17 cellular contexts compared by ENCODE assay signal in the genomic region with DNA sequence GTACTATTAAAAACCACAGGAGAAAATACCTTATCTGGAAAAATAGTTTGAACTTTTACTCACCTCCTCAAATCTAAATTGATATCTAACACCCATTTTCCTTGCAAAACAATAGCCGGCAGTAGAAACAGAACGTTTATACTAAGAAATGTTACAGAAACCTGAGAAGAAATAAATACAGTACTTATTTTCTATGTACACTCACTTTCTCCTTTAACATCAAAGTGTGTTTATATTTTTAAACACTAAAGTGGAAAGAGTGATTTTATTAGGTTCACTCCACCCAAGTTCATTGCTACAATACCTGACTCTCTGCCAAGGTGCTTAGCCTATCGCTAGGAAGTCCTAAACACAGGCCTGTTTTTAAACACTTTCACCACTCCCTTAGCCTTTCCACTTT.
"Had no signal": no experiment of that assay in that cellular context is flagged by ENCODE, and none has a peak within 500 bp of the region (broad histone marks: within the 10 kb centered on the region; RNA-seq: fewer than 3 reads in every experiment).

No MANE protein-coding gene starts in this region.

- H3K4me1 ChIP-seq: right lobe of liver, spleen had no signal

- ATAC-seq: right lobe of liver; stimulated activated naive CD8-positive, alpha-beta T cell treated with anti-CD3 and anti-CD28 coated beads, Interleukin-15, amount 100 ng/mL, for 72 hours had no signal

- H3K4me1 Mint-ChIP-seq: stimulated activated naive CD8-positive, alpha-beta T cell treated with anti-CD3 and anti-CD28 coated beads, Interleukin-15, amount 100 ng/mL, for 72 hours had no signal

- H3K36me3 ChIP-seq: brain microvascular endothelial cell, right lobe of liver, spleen, upper lobe of left lung had no signal

- H3K27ac ChIP-seq: brain microvascular endothelial cell, hepatocyte, right lobe of liver, spleen, upper lobe of left lung had no signal

- DNase-seq: activated CD4-positive, alpha-beta T cell treated with anti-CD3 and anti-CD28 coated beads, Interleukin-2, amount 50 U/mL, for 4 hours; activated CD4-positive, CD25-positive, alpha-beta regulatory T cell treated with anti-CD3 and anti-CD28 coated beads, Interleukin-2, amount 50 U/mL, for 72 hours; activated naive CD4-positive, alpha-beta T cell; activated T-cell treated with anti-CD3 and anti-CD28 coated beads for 4 hours; anterior cingulate cortex; brain microvascular endothelial cell; dermis blood vessel endothelial cell; mesenchymal stem cell; nucleus accumbens; right lobe of liver; spleen; stimulated activated naive CD8-positive, alpha-beta T cell treated with anti-CD3 and anti-CD28 coated beads, Interleukin-15, amount 100 ng/mL, for 72 hours; T1000; upper lobe of left lung had no signal

- H3K4me3 ChIP-seq: hepatocyte, right lobe of liver, spleen, upper lobe of left lung had no signal

- H3K27me3 ChIP-seq: brain microvascular endothelial cell, hepatocyte, right lobe of liver, spleen, upper lobe of left lung had no signal

- H3K27ac Mint-ChIP-seq: stimulated activated naive CD8-positive, alpha-beta T cell treated with anti-CD3 and anti-CD28 coated beads, Interleukin-15, amount 100 ng/mL, for 72 hours had no signal

- H3K4me3 Mint-ChIP-seq: nephron; stimulated activated naive CD8-positive, alpha-beta T cell treated with anti-CD3 and anti-CD28 coated beads, Interleukin-15, amount 100 ng/mL, for 72 hours had no signal

- H3K9me3 ChIP-seq: right lobe of liver had no signal

- FAIRE-seq: keratinocyte had no signal
